Comparison of ENCODE assay signal across 18 cellular contexts in the genomic region with DNA sequence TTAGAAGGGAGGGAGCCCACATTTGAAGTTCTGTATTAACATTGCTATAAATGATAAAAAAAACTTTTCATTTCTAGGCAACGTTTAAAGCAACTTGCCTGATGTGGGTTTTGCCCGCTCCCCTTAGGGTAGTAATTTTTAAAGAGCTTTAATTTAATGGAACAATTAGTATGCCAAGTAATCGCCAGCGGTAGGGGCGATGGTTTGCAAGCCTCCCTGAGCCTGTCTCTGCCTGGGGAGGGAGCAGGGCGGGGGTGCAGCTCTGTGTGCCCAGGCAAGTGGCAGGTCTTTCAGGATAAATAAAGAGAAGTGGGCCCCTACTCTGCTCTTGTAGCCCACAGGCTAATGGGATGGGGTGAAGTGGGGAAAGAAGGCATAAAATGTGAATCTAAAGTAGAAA. TPM values are rescaled to one million over a fixed set of nuclear protein-coding genes. Genes with fewer than 3 reads are reported as not detected.
DNase-seq lines count a peak whose midpoint lies in the region; ATAC-seq and TF ChIP-seq lines count a peak whose summit lies in the region.
"Had no signal": no experiment of that assay in that cellular context is flagged by ENCODE, and none has a peak within 500 bp of the region (broad histone marks: within the 10 kb centered on the region; RNA-seq: fewer than 3 reads in every experiment).

No MANE protein-coding gene starts in this region.

- TF ChIP-seq CTCF in RWPE1 (conservative IDR thresholded peaks at IDR 0.05; ENCODE audit: low read depth) (no peak), hepatocyte (IDR thresholded peaks at IDR 0.05; ENCODE audit: poor library complexity) (no peak), sigmoid colon (IDR thresholded peaks at IDR 0.05) (no peak), WERI-Rb-1 (IDR thresholded peaks at IDR 0.05; ENCODE audit: low read depth, low read length) (no peak)

- no peaks in the 10 kb centered on the region for H4K20me1 ChIP-seq in BLaER1 treated with 17β-estradiol and CSF1 and Interleukin-3, amounts not matched to agents 10 nM and 100 nM
- no peaks in the 10 kb centered on the region for H4K20me1 ChIP-seq in hepatocyte (ENCODE audit: insufficient read depth, poor library complexity, severe bottlenecking)

- no peak for ATAC-seq in HG02884 (IDR thresholded peaks at IDR 0.05; ENCODE audit: unreplicated experiment)

- H3K9ac ChIP-seq in BLaER1 treated with 17β-estradiol and CSF1 and Interleukin-3, amounts not matched to agents 10 nM and 100 nM, result no peak overlapping the region

- H3K4me2 ChIP-seq in BLaER1 treated with 17β-estradiol and CSF1 and Interleukin-3, amounts not matched to agents 10 nM and 100 nM, result peak overlapping the region in 8 of 11 experiments; percentile 5 to 86 (median 72); a peak in 14 of 22 replicates
- H3K4me2 ChIP-seq in hepatocyte, result peak overlapping the region; percentile 61

- no peaks in the 10 kb centered on the region for H3K27me3 ChIP-seq in BLaER1 treated with 17β-estradiol and CSF1 and Interleukin-3, amounts not matched to agents 10 nM and 100 nM
- no peaks in the 10 kb centered on the region for H3K27me3 ChIP-seq in hepatocyte
- H3K27me3 ChIP-seq in sigmoid colon, result no peaks in the 10 kb centered on the region
- H3K27me3 ChIP-seq in WERI-Rb-1 (ENCODE audit: insufficient read depth, low read depth, severe bottlenecking), result no peaks in the 10 kb centered on the region

- H3K4me1 ChIP-seq in BLaER1 treated with 17β-estradiol and CSF1 and Interleukin-3, amounts not matched to agents 10 nM and 100 nM, result peaks cover 5 to 99% (median 68%) of the 10 kb centered on the region in 10 experiments; a peak in 17 of 20 replicates
- H3K4me1 ChIP-seq in hepatocyte (ENCODE audit: insufficient read depth) (peaks cover 43% of the 10 kb centered on the region), sigmoid colon (peaks cover 0 to 93% (median 58%) of the 10 kb centered on the region in 4 donors)
- H3K4me1 ChIP-seq: HAP-1 had no signal

- H3K4me3 ChIP-seq in BLaER1 treated with 17β-estradiol and CSF1 and Interleukin-3, amounts not matched to agents 10 nM and 100 nM, result no peak overlapping the region
- H3K4me3 ChIP-seq in hepatocyte (no peak overlapping the region), sigmoid colon (no peak overlapping the region), WERI-Rb-1 (ENCODE audit: low read depth, low read length) (no peak overlapping the region)
- H3K4me3 ChIP-seq: HAP-1 had no signal

- CTCF ChIA-PET in RWPE1 (lab: Yijun Ruan, JAX), result interaction anchor here (1.1 kb wide), 1 partner anchor 78 kb away, joined by 3 read pairs; no protein-coding TSS in a partner anchor

- no peaks in the 10 kb centered on the region for H3K9me2 ChIP-seq in hepatocyte (replicated peaks; ENCODE audit: insufficient read depth)

- POLR2A ChIA-PET in RWPE1 (lab: Yijun Ruan, JAX; ENCODE audit: low non-redundant PET), result no interaction called here

- DNase-seq in RWPE1 (ENCODE audit: low spot score) (no peak), hepatocyte (ENCODE audit: low spot score) (no peak), sigmoid colon (peak; percentile 50), WERI-Rb-1 (no peak), anterior cingulate cortex (lab: John Stamatoyannopoulos, UW) (no peak)
- DNase-seq in stimulated activated naive CD4-positive, alpha-beta T cell treated with Interleukin-2 at 50 U/mL for 16 hours (lab: John Stamatoyannopoulos, UW), result no peak
- DNase-seq: C1 segment of cervical spinal cord, DMS79 treated with DMSO at 0.1 percent for 48 hours, KBM-7, MV-4-11, NCI-H1417, NCI-H187 treated with DMSO at 0.1 percent for 48 hours, NCI-H226, NCI-H82, SIG-M5 had no signal

- H2AFZ ChIP-seq in hepatocyte, result no peak overlapping the region

- TF ChIP-seq POLR2A in sigmoid colon (IDR thresholded peaks at IDR 0.05), result no peak

- 76% methylated on average over 6 of the region's 6 CpGs for WGBS in hepatocyte (ENCODE audit: low lambda C conversion rate, missing lambda C conversion rate)
- WGBS in sigmoid colon, 2 donors, result 86 to 92% methylated on average over 6 of the region's 6 CpGs

- H3K36me3 ChIP-seq in BLaER1 treated with 17β-estradiol and CSF1 and Interleukin-3, amounts not matched to agents 10 nM and 100 nM, result no peaks in the 10 kb centered on the region
- H3K36me3 ChIP-seq in hepatocyte (replicated peaks; ENCODE audit: insufficient read depth, low read depth) (no peaks in the 10 kb centered on the region), sigmoid colon (no peaks in the 10 kb centered on the region), WERI-Rb-1 (no peaks in the 10 kb centered on the region)
- H3K36me3 ChIP-seq: HAP-1 had no signal

- no peaks in the 10 kb centered on the region for H3K79me2 ChIP-seq in hepatocyte

- H3K9me3 ChIP-seq in BLaER1 treated with 17β-estradiol and CSF1 and Interleukin-3, amounts not matched to agents 10 nM and 100 nM (replicated peaks in 1 of 11), result no peaks in the 10 kb centered on the region; a peak in 1 of 22 replicates
- H3K9me3 ChIP-seq in hepatocyte (ENCODE audit: low read depth) (no peaks in the 10 kb centered on the region), sigmoid colon (no peaks in the 10 kb centered on the region), WERI-Rb-1 (ENCODE audit: severe bottlenecking) (no peaks in the 10 kb centered on the region)
- H3K9me3 ChIP-seq: HAP-1 had no signal

- TF ChIP-seq EP300 in sigmoid colon (IDR thresholded peaks at IDR 0.05), result no peak

- intact Hi-C loops in sigmoid colon (cut with DNase I), result loop anchor here (2.0 kb wide), 1 partner anchor 42 kb away; no protein-coding TSS in a partner anchor

- peak overlapping the region in 6 of 11 experiments; percentile 11 to 94 (median 88); a peak in 8 of 22 replicates for H3K27ac ChIP-seq in BLaER1 treated with 17β-estradiol and CSF1 and Interleukin-3, amounts not matched to agents 10 nM and 100 nM
- H3K27ac ChIP-seq in RWPE1 (peak overlapping the region; percentile 32; the same call in 1 of the 2 replicates), hepatocyte (peak overlapping the region; percentile 80), sigmoid colon (peak overlapping the region; percentile 3 to 84 (median 75)), WERI-Rb-1 (no peak overlapping the region)

RNA-seq across cellular contexts. Expression of a gene that starts 13.8 kb away (rescaled TPM):
- total RNA-seq in hepatocyte, result 316 and 401 TPM in 2 replicates
- polyA plus RNA-seq in hepatocyte, result 396 and 509 TPM in 2 replicates
- total RNA-seq in sigmoid colon, result 100 to 1,000 TPM in 2 of 4 donors, 10 to 100 TPM in 2; 49.2 to 178 (median 91.6) TPM
- 100 to 1,000 TPM in 1 of 3 donors, 10 to 100 TPM in 2; 48.6 to 106 (median 65.3) TPM for polyA plus RNA-seq in sigmoid colon
